In genomic region chr11:58502004-58502403, GRCh38 we compare ENCODE assay signal across 33 cellular contexts. TPM values are rescaled to one million over a fixed set of nuclear protein-coding genes. Genes with fewer than 3 reads are reported as not detected.
"Had no signal": no experiment of that assay in that cellular context is flagged by ENCODE, and none has a peak within 500 bp of the region (broad histone marks: within the 10 kb centered on the region; RNA-seq: fewer than 3 reads in every experiment).

No MANE protein-coding gene starts in this region.

- DNase-seq: stimulated activated CD4-positive, alpha-beta T cell treated with anti-CD3 and anti-CD28 coated beads, Interleukin-2, amount 100 ng/mL, for 48 hours; stimulated activated CD4-positive, alpha-beta T cell treated with anti-CD3 and anti-CD28 coated beads, Interleukin-4, amount 100 ng/mL, for 1 hour; stimulated activated CD4-positive, alpha-beta T cell treated with anti-CD3 and anti-CD28 coated beads, Interleukin-4, amount 100 ng/mL, for 24 hours; stimulated activated CD4-positive, alpha-beta T cell treated with anti-CD3 and anti-CD28 coated beads, Interleukin-4, amount 100 ng/mL, for 4 hours; stimulated activated CD8-positive, alpha-beta memory T cell treated with anti-CD3 and anti-CD28 coated beads, Interleukin-4, amount 100 ng/mL, for 48 hours; stimulated activated naive B cell treated with anti-CD40 and anti-IgM and Interleukin-4, amounts not matched to agents 10 μg/mL and 1 μg/mL and 100 μg/mL, for 72 hours; stimulated activated naive CD4-positive, alpha-beta T cell; stimulated activated naive CD4-positive, alpha-beta T cell treated with Interleukin-2 at 50 U/mL for 16 hours; stimulated activated naive CD8-positive, alpha-beta T cell treated with anti-CD3 and anti-CD28 coated beads, Interleukin-15, amount 100 ng/mL, for 72 hours; stimulated activated naive CD8-positive, alpha-beta T cell treated with anti-CD3 and anti-CD28 coated beads, Interleukin-15, Interleukin-2, amounts not matched to agents 100 U/mL and 50 U/mL, for 24 hours; stomach; substantia nigra; testis; thyroid gland; tibial artery; transverse colon; upper lobe of left lung; upper lobe of right lung; uterus had no signal

- H3K4me1 ChIP-seq: suprapubic skin, testis, thyroid gland, tibial artery, tibial nerve, transverse colon, upper lobe of left lung, upper lobe of right lung, uterus, vagina had no signal

- H3K4me3 ChIP-seq: stomach, suprapubic skin, testis, thoracic aorta, thyroid gland, tibial artery, tibial nerve, transverse colon, upper lobe of left lung, upper lobe of right lung, uterus, vagina had no signal

- H3K27ac ChIP-seq: stomach, suprapubic skin, testis, thoracic aorta, thyroid gland, tibial artery, tibial nerve, transverse colon, upper lobe of left lung, upper lobe of right lung, uterus, vagina had no signal

- H3K36me3 Mint-ChIP-seq: type B pancreatic cell had no signal

- FAIRE-seq: urothelium cell line had no signal

- H3K9me3 ChIP-seq: stomach, suprapubic skin, testis, thoracic aorta, thyroid gland, tibial artery, tibial nerve, transverse colon, upper lobe of left lung, upper lobe of right lung, uterus, vagina had no signal

- H3K9me3 Mint-ChIP-seq: stimulated activated effector memory CD8-positive, alpha-beta T cell treated with anti-CD3 and anti-CD28 coated beads, Interleukin-12 subunit alpha, Interleukin-12 subunit beta, amount 100 ng/mL, for 72 hours; stimulated activated memory B cell treated with anti-CD40 and anti-IgM and Interleukin-4, amounts not matched to agents 10 μg/mL and 1 μg/mL and 100 μg/mL, for 72 hours; stimulated activated naive B cell treated with anti-CD40 and anti-IgM and Interleukin-4, amounts not matched to agents 10 μg/mL and 1 μg/mL and 100 μg/mL, for 72 hours; stimulated activated naive CD8-positive, alpha-beta T cell treated with anti-CD3 and anti-CD28 coated beads, Interleukin-15, amount 100 ng/mL, for 72 hours; stimulated activated naive CD8-positive, alpha-beta T cell treated with anti-CD3 and anti-CD28 coated beads, Interleukin-15, Interleukin-2, amounts not matched to agents 100 ng/mL and 50 ng/mL, for 24 hours; type B pancreatic cell had no signal

- H3K36me3 ChIP-seq: stomach, suprapubic skin, thoracic aorta, thyroid gland, tibial artery, tibial nerve, transverse colon, upper lobe of left lung, upper lobe of right lung, uterus, vagina had no signal

- ATAC-seq: stimulated activated effector memory CD8-positive, alpha-beta T cell treated with anti-CD3 and anti-CD28 coated beads, Interleukin-12 subunit alpha, Interleukin-12 subunit beta, amount 100 ng/mL, for 72 hours; stimulated activated memory B cell treated with anti-CD40 and anti-IgM and Interleukin-4, amounts not matched to agents 10 μg/mL and 1 μg/mL and 100 μg/mL, for 72 hours; stimulated activated naive B cell treated with anti-CD40 and anti-IgM and Interleukin-4, amounts not matched to agents 10 μg/mL and 1 μg/mL and 100 μg/mL, for 72 hours; stimulated activated naive CD8-positive, alpha-beta T cell treated with anti-CD3 and anti-CD28 coated beads, Interleukin-15, amount 100 ng/mL, for 72 hours; stimulated activated naive CD8-positive, alpha-beta T cell treated with anti-CD3 and anti-CD28 coated beads, Interleukin-15, Interleukin-2, amounts not matched to agents 100 U/mL and 50 U/mL, for 24 hours; upper lobe of right lung had no signal

- H3K27me3 ChIP-seq: stomach, suprapubic skin, testis, thyroid gland, tibial artery, tibial nerve, transverse colon, upper lobe of left lung, upper lobe of right lung, uterus, vagina had no signal

- H3K27ac Mint-ChIP-seq: stimulated activated effector memory CD8-positive, alpha-beta T cell treated with anti-CD3 and anti-CD28 coated beads, Interleukin-12 subunit alpha, Interleukin-12 subunit beta, amount 100 ng/mL, for 72 hours; stimulated activated naive CD8-positive, alpha-beta T cell treated with anti-CD3 and anti-CD28 coated beads, Interleukin-15, amount 100 ng/mL, for 72 hours; stimulated activated naive CD8-positive, alpha-beta T cell treated with anti-CD3 and anti-CD28 coated beads, Interleukin-15, Interleukin-2, amounts not matched to agents 100 ng/mL and 50 ng/mL, for 24 hours; type B pancreatic cell had no signal

- H3K27me3 Mint-ChIP-seq: stimulated activated memory B cell treated with anti-CD40 and anti-IgM and Interleukin-4, amounts not matched to agents 10 μg/mL and 1 μg/mL and 100 μg/mL, for 72 hours; stimulated activated naive B cell treated with anti-CD40 and anti-IgM and Interleukin-4, amounts not matched to agents 10 μg/mL and 1 μg/mL and 100 μg/mL, for 72 hours; stimulated activated naive CD8-positive, alpha-beta T cell treated with anti-CD3 and anti-CD28 coated beads, Interleukin-15, amount 100 ng/mL, for 72 hours; stimulated activated naive CD8-positive, alpha-beta T cell treated with anti-CD3 and anti-CD28 coated beads, Interleukin-15, Interleukin-2, amounts not matched to agents 100 ng/mL and 50 ng/mL, for 24 hours had no signal

- H3K4me3 Mint-ChIP-seq: stimulated activated effector memory CD8-positive, alpha-beta T cell treated with anti-CD3 and anti-CD28 coated beads, Interleukin-12 subunit alpha, Interleukin-12 subunit beta, amount 100 ng/mL, for 72 hours; stimulated activated memory B cell treated with anti-CD40 and anti-IgM and Interleukin-4, amounts not matched to agents 10 μg/mL and 1 μg/mL and 100 μg/mL, for 72 hours; stimulated activated naive B cell treated with anti-CD40 and anti-IgM and Interleukin-4, amounts not matched to agents 10 μg/mL and 1 μg/mL and 100 μg/mL, for 72 hours; stimulated activated naive CD8-positive, alpha-beta T cell treated with anti-CD3 and anti-CD28 coated beads, Interleukin-15, amount 100 ng/mL, for 72 hours; type B pancreatic cell had no signal

RNA-seq across cellular contexts. Expression of gene OR5B21, which starts 5.9 kb away (rescaled TPM):
- total RNA-seq: stomach, subcutaneous adipose tissue, suprapubic skin, temporal lobe, thoracic aorta, thyroid gland, tibial nerve, transverse colon, upper lobe of left lung, upper lobe of right lung, ureter, urinary bladder, uterus, vagina had no signal
- polyA plus RNA-seq: stomach, thymus, urinary bladder had no signal

RNA-seq across cellular contexts. Expression of gene OR5B12, which starts 60.0 kb away (rescaled TPM):
- total RNA-seq: subcutaneous adipose tissue, suprapubic skin, temporal lobe, thoracic aorta, thyroid gland, transverse colon, upper lobe of left lung, upper lobe of right lung, ureter, vagina had no signal
- polyA plus RNA-seq: stomach, urinary bladder had no signal
